In genomic region chr14:96216627-96217026, GRCh38 we compare ENCODE assay signal across 33 cellular contexts. TPM values are rescaled to one million over a fixed set of nuclear protein-coding genes. Genes with fewer than 3 reads are reported as not detected.
"Had no signal": no experiment of that assay in that cellular context is flagged by ENCODE, and none has a peak within 500 bp of the region (broad histone marks: within the 10 kb centered on the region; RNA-seq: fewer than 3 reads in every experiment).

No MANE protein-coding gene starts in this region.

- H3K27ac ChIP-seq: adrenal gland, body of pancreas, cardiac muscle cell, colonic mucosa, heart right ventricle, hepatocyte, WERI-Rb-1 had no signal

- H3K36me3 ChIP-seq: adrenal gland, cardiac muscle cell, colonic mucosa, gastroesophageal sphincter, heart right ventricle, WERI-Rb-1 had no signal

- ATAC-seq: activated CD4-positive, CD25-positive, alpha-beta regulatory T cell treated with anti-CD3 and anti-CD28 coated beads, Interleukin-2, amount 50 U/mL, for 24 hours; activated CD8-positive, alpha-beta T cell treated with anti-CD3 and anti-CD28 coated beads for 36 hours; activated naive CD8-positive, alpha-beta T cell treated with anti-CD3 and anti-CD28 coated beads, Interleukin-2, amount 50 U/mL, for 24 hours; activated T-cell treated with anti-CD3 and anti-CD28 coated beads, Interleukin-2, amount 50 U/mL, for 4 hours; activated T-helper 17 cell treated with anti-CD3 and anti-CD28 coated beads, Interleukin-2, amount 50 U/mL, for 72 hours; body of pancreas; effector memory CD8-positive, alpha-beta T cell; gastroesophageal sphincter; T-helper 17 cell had no signal

- H3K4me1 ChIP-seq: adrenal gland, body of pancreas, colonic mucosa, heart right ventricle had no signal

- H3K4me3 ChIP-seq: adrenal gland, body of pancreas, cardiac muscle cell, colonic mucosa, dorsolateral prefrontal cortex, esophagus squamous epithelium, gastroesophageal sphincter, heart right ventricle, hepatocyte had no signal

- H2AFZ ChIP-seq: hepatocyte had no signal

- DNase-seq: activated B cell treated with CpG ODN at 0.5 μM for 24 hours; activated CD4-positive, alpha-beta T cell treated with anti-CD3 and anti-CD28 coated beads for 48 hours; activated CD4-positive, alpha-beta T cell treated with anti-CD3 and anti-CD28 coated beads, Interleukin-2, amount 50 U/mL, for 1 hour; activated CD4-positive, alpha-beta T cell treated with anti-CD3 and anti-CD28 coated beads, Interleukin-2, amount 50 U/mL, for 48 hours; activated CD8-positive, alpha-beta memory T cell treated with anti-CD3 and anti-CD28 coated beads for 24 hours; activated CD8-positive, alpha-beta T cell treated with anti-CD3 and anti-CD28 coated beads for 36 hours; activated effector memory CD4-positive, alpha-beta T cell treated with Interleukin-2 at 50 U/mL for 16 hours; activated gamma-delta T cell treated with Interleukin-2 at 50 U/mL for 16 hours; activated naive CD4-positive, alpha-beta T cell treated with Interleukin-2 at 50 U/mL for 16 hours; activated naive CD8-positive, alpha-beta T cell treated with anti-CD3 and anti-CD28 coated beads for 36 hours; activated naive CD8-positive, alpha-beta T cell treated with anti-CD3 and anti-CD28 coated beads, Interleukin-2, amount 50 U/mL, for 24 hours; activated T-cell treated with anti-CD3 and anti-CD28 coated beads, Interleukin-2, amount 50 U/mL, for 4 hours; aorta; body of pancreas; central memory CD4-positive, alpha-beta T cell; cerebellar nuclear complex; colonic mucosa; effector CD4-positive, alpha-beta T cell; effector memory CD8-positive, alpha-beta T cell; esophagus squamous epithelium; foreskin melanocyte; heart right ventricle; T-helper 17 cell; T1000; WERI-Rb-1 had no signal

- H3K4me2 ChIP-seq: hepatocyte had no signal

- H3K79me2 ChIP-seq: hepatocyte had no signal

- H3K27me3 ChIP-seq: adrenal gland, body of pancreas, cardiac muscle cell, colonic mucosa, dorsolateral prefrontal cortex, esophagus squamous epithelium, gastroesophageal sphincter, hepatocyte had no signal

- H3K9me3 ChIP-seq: adrenal gland, body of pancreas had no signal

RNA-seq across cellular contexts. Expression of gene BDKRB2, which starts 12.0 kb away (rescaled TPM):
- total RNA-seq: activated B cell treated with CpG ODN at 0.5 μM for 24 hours; activated CD8-positive, alpha-beta T cell treated with anti-CD3 and anti-CD28 coated beads for 36 hours; activated naive CD8-positive, alpha-beta T cell treated with anti-CD3 and anti-CD28 coated beads for 36 hours; activated T-cell treated with anti-CD3 and anti-CD28 coated beads, Interleukin-2, amount 50 U/mL, for 4 hours; activated T-helper 17 cell treated with anti-CD3 and anti-CD28 coated beads, Interleukin-2, amount 50 U/mL, for 72 hours; T-helper 17 cell had no signal
- polyA plus RNA-seq: aorta, cardiac muscle cell had no signal

RNA-seq across cellular contexts. Expression of gene BDKRB1, which starts 39.4 kb away (rescaled TPM):
- total RNA-seq: activated B cell treated with CpG ODN at 0.5 μM for 24 hours; activated CD8-positive, alpha-beta T cell treated with anti-CD3 and anti-CD28 coated beads for 36 hours; activated naive CD8-positive, alpha-beta T cell treated with anti-CD3 and anti-CD28 coated beads for 36 hours; activated T-cell treated with anti-CD3 and anti-CD28 coated beads, Interleukin-2, amount 50 U/mL, for 4 hours; activated T-helper 17 cell treated with anti-CD3 and anti-CD28 coated beads, Interleukin-2, amount 50 U/mL, for 72 hours; body of pancreas; glomerular endothelial cell; T-helper 17 cell had no signal
- polyA plus RNA-seq: cardiac muscle cell had no signal
